ENCODE assay signal across 14 cellular contexts in the genomic region with DNA sequence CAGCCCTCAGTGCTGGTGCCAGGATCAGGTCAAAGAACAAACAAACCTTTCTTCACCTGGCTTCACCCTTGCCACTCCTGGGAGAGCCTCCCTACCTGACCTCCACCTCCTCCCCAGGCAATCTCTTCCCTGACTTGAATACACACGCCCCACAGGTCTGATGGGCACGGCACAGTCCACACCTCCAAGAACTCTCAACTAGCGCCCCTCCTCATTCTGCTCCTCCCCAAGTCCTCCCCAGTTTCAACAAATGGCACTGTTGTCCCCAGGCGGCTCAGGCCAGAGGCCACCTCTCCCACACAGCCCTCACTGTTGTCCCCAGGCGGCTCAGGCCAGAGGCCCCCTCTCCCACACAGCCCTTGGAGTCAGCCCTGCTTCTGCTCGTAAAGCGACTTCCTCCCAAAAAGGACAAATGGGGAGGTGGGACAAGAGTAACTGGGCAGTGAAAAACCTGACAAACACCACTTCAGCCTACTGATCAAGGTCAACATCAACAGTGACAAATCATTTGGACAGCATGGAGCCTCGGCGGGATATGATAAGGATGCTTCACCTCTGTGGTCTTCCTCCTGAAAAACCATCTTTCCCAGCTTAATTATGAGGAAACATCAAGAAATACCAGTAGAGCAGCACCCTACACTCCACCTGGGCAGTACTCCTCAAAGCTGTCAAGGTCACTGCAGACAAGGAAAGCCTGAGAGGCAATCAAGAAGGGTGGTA. TPM values are rescaled to one million over a fixed set of nuclear protein-coding genes. Genes with fewer than 3 reads are reported as not detected.
DNase-seq lines count a peak whose midpoint lies in the region; ATAC-seq and TF ChIP-seq lines count a peak whose summit lies in the region.
"Had no signal": no experiment of that assay in that cellular context is flagged by ENCODE, and none has a peak within 500 bp of the region (broad histone marks: within the 10 kb centered on the region; RNA-seq: fewer than 3 reads in every experiment).

No MANE protein-coding gene starts in this region.

- peak overlapping the region; percentile 53 to 89 (median 76) for H3K4me3 Mint-ChIP-seq in CD4-positive, CD25-positive, alpha-beta regulatory T cell
- no peak overlapping the region for H3K4me3 Mint-ChIP-seq in natural killer cell
- H3K4me3 Mint-ChIP-seq: CD14-positive monocyte had no signal

- in situ Hi-C loops in brain microvascular endothelial cell (cut with HindIII; ENCODE audit: low pct_ligation_motif_present, low sequenced_read_pairs): no loop called here

- H3K36me3 Mint-ChIP-seq in CD4-positive, CD25-positive, alpha-beta regulatory T cell: peaks cover 7% of the 10 kb centered on the region
- no peaks in the 10 kb centered on the region for H3K36me3 Mint-ChIP-seq in natural killer cell

- no peak overlapping the region for H3K9ac ChIP-seq in adipocyte (ENCODE audit: low read length)
- H3K9ac ChIP-seq: SK-N-SH had no signal

- H3K4me1 ChIP-seq in CD4-positive, CD25-positive, alpha-beta regulatory T cell (ENCODE audit: control insufficient read depth, insufficient read depth, low read length, poor library complexity, severe bottlenecking): peaks cover 18% of the 10 kb centered on the region
- H3K4me1 ChIP-seq in HEK293 (ENCODE audit: control insufficient read depth, insufficient read depth, low read length) (peaks cover 3% of the 10 kb centered on the region; the same call in 1 of the 2 replicates), adipocyte (ENCODE audit: control insufficient read depth, insufficient read depth, low read length) (peaks cover 51% of the 10 kb centered on the region)

- no peak overlapping the region for H3K27ac ChIP-seq in CD4-positive, CD25-positive, alpha-beta regulatory T cell (ENCODE audit: insufficient read depth, low read length, poor library complexity, severe bottlenecking)
- H3K27ac ChIP-seq in HEK293 (ENCODE audit: extremely low read depth, low read depth, low read length) (no peak overlapping the region), brain microvascular endothelial cell (no peak overlapping the region)

- no peaks in the 10 kb centered on the region for H3K27me3 ChIP-seq in CD4-positive, CD25-positive, alpha-beta regulatory T cell (ENCODE audit: control insufficient read depth, insufficient read depth, low read length)
- no peaks in the 10 kb centered on the region for H3K27me3 ChIP-seq in adipocyte (replicated peaks; ENCODE audit: control insufficient read depth, insufficient read depth, low read length)
- H3K27me3 ChIP-seq in brain microvascular endothelial cell (replicated peaks): no peaks in the 10 kb centered on the region

- TF ChIP-seq CTCF in HEK293 (tag by site-specific recombination; IDR thresholded peaks at IDR 0.05) (no peak), natural killer cell (IDR thresholded peaks at IDR 0.05) (no peak), brain microvascular endothelial cell (IDR thresholded peaks at IDR 0.05; ENCODE audit: low read depth, low read length, missing control alignments) (no peak)

- no peak for ATAC-seq in CD4-positive, CD25-positive, alpha-beta regulatory T cell (ENCODE audit: low read depth in 2 of 2)
- no peak for ATAC-seq in natural killer cell
- no peak for ATAC-seq in HG03457 (IDR thresholded peaks at IDR 0.05; ENCODE audit: unreplicated experiment)
- no peak for ATAC-seq in HG02763 (IDR thresholded peaks at IDR 0.05; ENCODE audit: unreplicated experiment)

- DNase-seq in CD4-positive, CD25-positive, alpha-beta regulatory T cell: no peak
- DNase-seq in adipocyte (ENCODE audit: low read depth): no peak
- DNase-seq in natural killer cell: no peak
- DNase-seq in putamen (ENCODE audit: low spot score): no peak
- DNase-seq in brain microvascular endothelial cell: no peak
- DNase-seq: activated effector memory CD4-positive, alpha-beta T cell treated with Interleukin-2 at 50 U/mL for 16 hours; foreskin fibroblast; mesenchymal stem cell; NCI-H1105 treated with DMSO at 0.1 percent for 48 hours; SK-N-SH had no signal

- POLR2A ChIA-PET in HEK293 (lab: Yijun Ruan, JAX): no interaction called here

- no peaks in the 10 kb centered on the region for H3K9me3 Mint-ChIP-seq in CD4-positive, CD25-positive, alpha-beta regulatory T cell
- H3K9me3 Mint-ChIP-seq in natural killer cell: no peaks in the 10 kb centered on the region
- H3K9me3 Mint-ChIP-seq: CD14-positive monocyte had no signal

- H3K36me3 ChIP-seq in CD4-positive, CD25-positive, alpha-beta regulatory T cell (ENCODE audit: control insufficient read depth, insufficient read depth, low read length): no peaks in the 10 kb centered on the region
- H3K36me3 ChIP-seq in HEK293 (ENCODE audit: control insufficient read depth in 2 of 2, insufficient read depth in 1 of 2, low read length in 2 of 2) (peaks cover 0 to 22% of the 10 kb centered on the region in 2 experiments; a peak in 1 of 3 replicates), adipocyte (ENCODE audit: control insufficient read depth, insufficient read depth, low read length, severe bottlenecking) (peaks cover 11% of the 10 kb centered on the region), brain microvascular endothelial cell (replicated peaks) (no peaks in the 10 kb centered on the region)

- H3K4me3 ChIP-seq in CD4-positive, CD25-positive, alpha-beta regulatory T cell (ENCODE audit: low read depth, low read length): no peak overlapping the region
- no peak overlapping the region for H3K4me3 ChIP-seq in HEK293 (ENCODE audit: low read depth, low read length)
- H3K4me3 ChIP-seq in adipocyte (ENCODE audit: low read length): peak overlapping the region; percentile 22
- no peak overlapping the region for H3K4me3 ChIP-seq in brain microvascular endothelial cell (ENCODE audit: low read depth, low read length)

- peaks cover 0 to 49% (median 30%) of the 10 kb centered on the region in 4 donors for H3K4me1 Mint-ChIP-seq in CD4-positive, CD25-positive, alpha-beta regulatory T cell
- H3K4me1 Mint-ChIP-seq in natural killer cell: peaks cover 26 to 46% of the 10 kb centered on the region in 2 donors

- H3K9me3 ChIP-seq in CD4-positive, CD25-positive, alpha-beta regulatory T cell (ENCODE audit: control insufficient read depth in 2 of 2, low read length in 2 of 2): no peaks in the 10 kb centered on the region
- H3K9me3 ChIP-seq in HEK293 (ENCODE audit: control insufficient read depth, insufficient read depth, low read depth, low read length) (no peaks in the 10 kb centered on the region), adipocyte (ENCODE audit: control insufficient read depth, low read length) (no peaks in the 10 kb centered on the region)
- H3K9me3 ChIP-seq: SK-N-SH had no signal

- H3K27me3 Mint-ChIP-seq in CD4-positive, CD25-positive, alpha-beta regulatory T cell: no peaks in the 10 kb centered on the region
- no peaks in the 10 kb centered on the region for H3K27me3 Mint-ChIP-seq in natural killer cell (ENCODE audit: low read depth in 2 of 2)

- H3K27ac Mint-ChIP-seq in CD4-positive, CD25-positive, alpha-beta regulatory T cell: peak overlapping the region in 2 of 3 donors; percentile 41 to 73
- peak overlapping the region; percentile 10 to 29 for H3K27ac Mint-ChIP-seq in natural killer cell

- intact Hi-C loops in natural killer cell (cut with micrococcal nuclease): no loop called here

- CTCF ChIA-PET in HEK293 (lab: Yijun Ruan, JAX): no interaction called here

TF ChIP-seq in HEK293, 187 proteins besides CTCF, POLR2A, EP300 and RAD21:
- TF ChIP-seq ZFHX2 (tag by site-specific recombination; conservative IDR thresholded peaks at IDR 0.05) (peak; percentile 38; the same call in 1 of the 2 replicates), EGR2 (tag by site-specific recombination; IDR thresholded peaks at IDR 0.05; ENCODE audit: low read depth) (0 out of 2 replicates have a peak, but pooled peaks have one; percentile 23), ZNF658 (tag by site-specific recombination; IDR thresholded peaks at IDR 0.05) (no peak), KLF1 (tag by site-specific recombination; IDR thresholded peaks at IDR 0.05) (peak; percentile 60; the same call in 1 of the 2 replicates), HOXD13 (CRISPR knock-in tag; IDR thresholded peaks at IDR 0.05; ENCODE audit: borderline replicate concordance) (no peak)
TF ChIP-seq in HEK293: peak in this region for 3.

RNA-seq across cellular contexts. Expression of gene LETM1, which starts 2.9 kb away (rescaled TPM):
- 41.8 TPM for total RNA-seq in CD4-positive, CD25-positive, alpha-beta regulatory T cell
- 10 to 100 TPM; 10.3 to 13.0 (median 12.3) TPM for polyA plus RNA-seq in CD4-positive, CD25-positive, alpha-beta regulatory T cell
- 10 to 100 TPM; 40.4 to 56.5 (median 55.7) TPM for total RNA-seq in natural killer cell

RNA-seq across cellular contexts. Expression of gene NSD2, which starts 18.1 kb away (rescaled TPM):
- total RNA-seq in CD4-positive, CD25-positive, alpha-beta regulatory T cell: 95.8 TPM
- 1 to 10 TPM; 5.9 to 7.6 (median 7.0) TPM for polyA plus RNA-seq in CD4-positive, CD25-positive, alpha-beta regulatory T cell
- 10 to 100 TPM; 36.4 to 51.0 (median 48.3) TPM for total RNA-seq in natural killer cell

RNA-seq across cellular contexts. Expression of gene FGFR3, which starts 60.0 kb away (rescaled TPM):
- 0.25 TPM for total RNA-seq in CD4-positive, CD25-positive, alpha-beta regulatory T cell
- not detected for polyA plus RNA-seq in CD4-positive, CD25-positive, alpha-beta regulatory T cell
- total RNA-seq in natural killer cell: not detected
- polyA plus RNA-seq: CD14-positive monocyte had no signal
